Comparison of ENCODE assay signal across 28 cellular contexts in the genomic region with DNA sequence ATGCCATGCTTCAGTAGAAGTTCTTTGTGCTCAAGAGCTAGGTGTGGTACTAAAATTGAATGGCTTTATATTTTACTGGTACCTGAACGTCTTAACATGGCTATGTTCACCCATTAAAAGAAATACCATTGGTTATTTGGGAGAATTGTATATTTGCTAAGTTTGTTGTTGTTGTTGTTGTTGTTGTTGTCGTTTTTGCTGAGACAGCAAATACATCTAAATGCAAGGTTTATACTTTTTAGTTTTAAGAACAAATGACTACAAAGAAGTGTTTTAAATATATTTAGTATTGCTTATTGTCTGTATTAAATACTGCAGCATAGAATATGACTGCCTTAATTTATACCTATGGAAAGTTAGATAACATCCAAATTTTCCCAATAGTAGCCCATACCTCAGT.
"Had no signal": no experiment of that assay in that cellular context is flagged by ENCODE, and none has a peak within 500 bp of the region (broad histone marks: within the 10 kb centered on the region; RNA-seq: fewer than 3 reads in every experiment).

No MANE protein-coding gene starts in this region.

- H3K4me1 ChIP-seq: neural progenitor cell, parathyroid adenoma, psoas muscle, spleen, suprapubic skin, tibial artery, transverse colon, upper lobe of right lung, uterus had no signal

- H2AFZ ChIP-seq: neural progenitor cell, parathyroid adenoma had no signal

- DNase-seq: natural killer cell; occipital lobe; ovary; posterior cingulate gyrus; psoas muscle; right cardiac atrium; spleen; stimulated activated CD4-positive, alpha-beta T cell treated with anti-CD3 and anti-CD28 coated beads, Interleukin-12 subunit alpha, Interleukin-12 subunit beta, amount 100 ng/mL, for 4 hours; stimulated activated CD4-positive, alpha-beta T cell treated with anti-CD3 and anti-CD28 coated beads, Interleukin-1b, Interleukin-23, amount 100 ng/mL, for 48 hours; stimulated activated CD4-positive, alpha-beta T cell treated with anti-CD3 and anti-CD28 coated beads, Interleukin-4, amount 100 ng/mL, for 1 hour; stimulated activated CD4-positive, alpha-beta T cell treated with anti-CD3 and anti-CD28 coated beads, Interleukin-4, amount 100 ng/mL, for 4 hours; stimulated activated CD8-positive, alpha-beta memory T cell treated with anti-CD3 and anti-CD28 coated beads, Interleukin-4, amount 100 ng/mL, for 48 hours; stimulated activated naive CD4-positive, alpha-beta T cell; stimulated activated naive CD8-positive, alpha-beta T cell treated with anti-CD3 and anti-CD28 coated beads, Interleukin-15, amount 100 ng/mL, for 72 hours; stimulated activated naive CD8-positive, alpha-beta T cell treated with anti-CD3 and anti-CD28 coated beads, Interleukin-15, Interleukin-2, amounts not matched to agents 100 U/mL and 50 U/mL, for 24 hours; substantia nigra; testis; tibial artery; transverse colon; upper lobe of right lung; uterus had no signal

- H3K27ac ChIP-seq: neural progenitor cell, ovary, parathyroid adenoma, psoas muscle, skin epidermis, spleen, suprapubic skin, testis, tibial artery, transverse colon, upper lobe of right lung, uterus had no signal

- H3K4me3 ChIP-seq: neural progenitor cell, ovary, psoas muscle, skin epidermis, smooth muscle cell, spleen, suprapubic skin, testis, tibial artery, transverse colon, upper lobe of right lung, uterus had no signal

- H3K36me3 ChIP-seq: neural progenitor cell, ovary, spleen, suprapubic skin, tibial artery, transverse colon, upper lobe of right lung, uterus had no signal

- H3K9ac ChIP-seq: neural progenitor cell, parathyroid adenoma had no signal

- H3K79me2 ChIP-seq: parathyroid adenoma had no signal

- ATAC-seq: natural killer cell; psoas muscle; right cardiac atrium; sciatic nerve; stimulated activated memory B cell treated with anti-CD40 and anti-IgM and Interleukin-4, amounts not matched to agents 10 μg/mL and 1 μg/mL and 100 μg/mL, for 72 hours; stimulated activated naive CD8-positive, alpha-beta T cell treated with anti-CD3 and anti-CD28 coated beads, Interleukin-15, amount 100 ng/mL, for 72 hours; stimulated activated naive CD8-positive, alpha-beta T cell treated with anti-CD3 and anti-CD28 coated beads, Interleukin-15, Interleukin-2, amounts not matched to agents 100 U/mL and 50 U/mL, for 24 hours; upper lobe of right lung had no signal

- H3K4me2 ChIP-seq: neural progenitor cell, smooth muscle cell had no signal

- H3K27me3 ChIP-seq: neural progenitor cell, ovary, spleen, suprapubic skin, testis, tibial artery, transverse colon, upper lobe of right lung, uterus had no signal

- H3K9me3 ChIP-seq: ovary, psoas muscle, suprapubic skin, testis, tibial artery, transverse colon, upper lobe of right lung, uterus had no signal
